In genomic region chr19:19558636-19559035, GRCh38 we compare ENCODE assay signal across 17 cellular contexts. TPM values are rescaled to one million over a fixed set of nuclear protein-coding genes. Genes with fewer than 3 reads are reported as not detected.
"Had no signal": no experiment of that assay in that cellular context is flagged by ENCODE, and none has a peak within 500 bp of the region (broad histone marks: within the 10 kb centered on the region; RNA-seq: fewer than 3 reads in every experiment).

No MANE protein-coding gene starts in this region.

- H3K27me3 Mint-ChIP-seq: memory B cell had no signal

- H3K27ac Mint-ChIP-seq: memory B cell, nephron had no signal

- H3K9me3 ChIP-seq: left ventricle myocardium inferior, ovary, spleen, thoracic aorta had no signal

- ATAC-seq: sciatic nerve had no signal

- H3K36me3 ChIP-seq: left ventricle myocardium inferior, ovary, spleen, thoracic aorta had no signal

- H3K27ac ChIP-seq: dorsolateral prefrontal cortex, left ventricle myocardium inferior, ovary, spleen, thoracic aorta had no signal

- H3K4me1 ChIP-seq: left ventricle myocardium inferior had no signal

- H3K4me3 Mint-ChIP-seq: memory B cell, nephron had no signal

- H3K4me3 ChIP-seq: dorsolateral prefrontal cortex, left ventricle myocardium inferior, ovary, spleen, thoracic aorta had no signal

- H3K27me3 ChIP-seq: dorsolateral prefrontal cortex, ovary had no signal

- DNase-seq: activated CD4-positive, alpha-beta T cell treated with anti-CD3 and anti-CD28 coated beads, Interleukin-2, amount 50 U/mL, for 4 hours; activated CD4-positive, CD25-positive, alpha-beta regulatory T cell treated with anti-CD3 and anti-CD28 coated beads, Interleukin-2, amount 50 U/mL, for 72 hours; activated naive CD4-positive, alpha-beta T cell treated with Interleukin-2 at 50 U/mL for 16 hours; activated T-cell treated with anti-CD3 and anti-CD28 coated beads, Interleukin-2, amount 50 U/mL, for 48 hours; dorsolateral prefrontal cortex; hypothalamus; left ventricle myocardium inferior; ovary; spleen; T-helper 9 cell had no signal

- H3K4me1 Mint-ChIP-seq: memory B cell, nephron had no signal

- FAIRE-seq: astrocyte, bronchial epithelial cell had no signal

- H3K9me3 Mint-ChIP-seq: memory B cell, nephron had no signal

RNA-seq across cellular contexts. Expression of gene CILP2, which starts 20.6 kb away (rescaled TPM):
- total RNA-seq: kidney epithelial cell had no signal

RNA-seq across cellular contexts. Expression of gene PBX4, which starts 59.9 kb away (rescaled TPM):
- total RNA-seq: left ventricle myocardium inferior, thoracic aorta had no signal
